Comparison of ENCODE assay signal across 12 cellular contexts in genomic region chr2:233065200-233065589, GRCh38. TPM values are rescaled to one million over a fixed set of nuclear protein-coding genes. Genes with fewer than 3 reads are reported as not detected.
"Had no signal": no experiment of that assay in that cellular context is flagged by ENCODE, and none has a peak within 500 bp of the region (broad histone marks: within the 10 kb centered on the region; RNA-seq: fewer than 3 reads in every experiment).

No MANE protein-coding gene starts in this region.

RNA-seq across cellular contexts. Expression of gene NEU2, which starts 32.7 kb away (rescaled TPM):
- total RNA-seq: activated CD8-positive, alpha-beta memory T cell treated with anti-CD3 and anti-CD28 coated beads for 36 hours; activated naive CD4-positive, alpha-beta T cell treated with anti-CD3 and anti-CD28 coated beads, Interleukin-2, amount 50 U/mL, for 72 hours; frontal cortex; mammary epithelial cell; myocyte; pancreas; pulmonary artery endothelial cell; subcutaneous adipose tissue; thyroid gland; urinary bladder had no signal
- polyA plus RNA-seq: keratinocyte, mammary epithelial cell, pancreas, smooth muscle cell, urinary bladder had no signal

RNA-seq across cellular contexts. Expression of gene NGEF, which starts 52.1 kb away (rescaled TPM):
- total RNA-seq: smooth muscle cell had no signal
